ENCODE assay signal across 9 cellular contexts in genomic region chr13:26062853-26063444, GRCh38. TPM values are rescaled to one million over a fixed set of nuclear protein-coding genes. Genes with fewer than 3 reads are reported as not detected.
A peak's percentile ranks its signal among the peaks of the same experiment; 100 is the strongest.
DNase-seq lines count a peak whose midpoint lies in the region; ATAC-seq and TF ChIP-seq lines count a peak whose summit lies in the region.
"Had no signal": no experiment of that assay in that cellular context is flagged by ENCODE, and none has a peak within 500 bp of the region (broad histone marks: within the 10 kb centered on the region; RNA-seq: fewer than 3 reads in every experiment).

No MANE protein-coding gene starts in this region.

- no peaks in the 10 kb centered on the region for H3K23me2 ChIP-seq in H9 (ENCODE audit: insufficient read length, low read depth, low read length, poor library complexity, severe bottlenecking)

- no CpG with 5 or more reads among the region's 5 CpGs for WGBS in H9 (ENCODE audit: extremely low coverage, insufficient read length, low lambda C conversion rate)
- WGBS in heart right ventricle, 2 donors: 52 to 59% methylated on average over 5 of the region's 5 CpGs
- WGBS in sigmoid colon, 2 donors: 33 to 56% methylated on average over 5 of the region's 5 CpGs

- no peak overlapping the region for H3T11ph ChIP-seq in H9 (ENCODE audit: low read length)

- no peak overlapping the region for H3K4me2 ChIP-seq in H9 (ENCODE audit: insufficient read depth, insufficient read length, low read length)

- H4K5ac ChIP-seq in H9 (ENCODE audit: insufficient read length, low read depth, low read length): no peak overlapping the region

- H3K56ac ChIP-seq in H9 (ENCODE audit: insufficient read length, low read depth, low read length): no peak overlapping the region

- no peaks in the 10 kb centered on the region for H3K4me1 Mint-ChIP-seq in CD4-positive, alpha-beta T cell (ENCODE audit: low read depth)
- peaks cover 6 to 10% of the 10 kb centered on the region in 2 experiments; a peak in 3 of 4 replicates for H3K4me1 Mint-ChIP-seq in H9
- peaks cover 10% of the 10 kb centered on the region for H3K4me1 Mint-ChIP-seq in activated naive CD8-positive, alpha-beta T cell treated with anti-CD3 and anti-CD28 coated beads, Interleukin-2, amount 10 ng/mL, durations not matched to agents 7 days and 5 days

- H4K20me1 ChIP-seq in H9 (ENCODE audit: control insufficient read depth, insufficient read depth, insufficient read length): no peaks in the 10 kb centered on the region

- H3K36me3 Mint-ChIP-seq in CD4-positive, alpha-beta T cell (ENCODE audit: low read depth): no peaks in the 10 kb centered on the region
- H3K36me3 Mint-ChIP-seq in H9 (ENCODE audit: insufficient read depth in 1 of 3, low read depth in 3 of 3): no peaks in the 10 kb centered on the region
- no peaks in the 10 kb centered on the region for H3K36me3 Mint-ChIP-seq in activated naive CD8-positive, alpha-beta T cell treated with anti-CD3 and anti-CD28 coated beads, Interleukin-2, amount 10 ng/mL, durations not matched to agents 7 days and 5 days

- H3K36me3 ChIP-seq in heart right ventricle: no peaks in the 10 kb centered on the region
- H3K36me3 ChIP-seq in sigmoid colon: no peaks in the 10 kb centered on the region
- H3K36me3 ChIP-seq: SJSA1 had no signal

- H3K4me3 Mint-ChIP-seq in CD4-positive, alpha-beta T cell: no peak overlapping the region
- no peak overlapping the region for H3K4me3 Mint-ChIP-seq in H9
- no peak overlapping the region for H3K4me3 Mint-ChIP-seq in activated naive CD8-positive, alpha-beta T cell treated with anti-CD3 and anti-CD28 coated beads, Interleukin-2, amount 10 ng/mL, durations not matched to agents 7 days and 5 days

- no peaks in the 10 kb centered on the region for H3K27me3 ChIP-seq in CD4-positive, alpha-beta T cell (ENCODE audit: control insufficient read depth, insufficient read depth, low read length)
- H3K27me3 ChIP-seq in H9 (ENCODE audit: insufficient read depth, low read length) (no peaks in the 10 kb centered on the region), heart right ventricle (peaks cover 0 to 22% (median 13%) of the 10 kb centered on the region in 7 donors), sigmoid colon (no peaks in the 10 kb centered on the region)
- H3K27me3 ChIP-seq: SJSA1 had no signal

- H2BK5ac ChIP-seq in H9 (ENCODE audit: insufficient read length, low read length): no peak overlapping the region

- peak; percentile 60 for ATAC-seq in CD4-positive, alpha-beta T cell (ENCODE audit: poor library complexity)
- peak; percentile 63 for ATAC-seq in activated naive CD8-positive, alpha-beta T cell treated with anti-CD3 and anti-CD28 coated beads, Interleukin-2, amount 10 ng/mL, durations not matched to agents 7 days and 5 days (ENCODE audit: low read depth)
- ATAC-seq in heart right ventricle (peak in 7 of 8 donors; percentile 69 to 93 (median 79)), HG03045 (IDR thresholded peaks at IDR 0.05; ENCODE audit: unreplicated experiment) (no peak), HG03354 (IDR thresholded peaks at IDR 0.05; ENCODE audit: poor library complexity, severe bottlenecking, unreplicated experiment) (no peak)

- intact Hi-C loops in CD4-positive, alpha-beta T cell (cut with DNase I, micrococcal nuclease): loop anchor here (1.0 to 5.0 kb wide), 4 partner anchors 234 to 489 kb away; no protein-coding TSS in a partner anchor
- intact Hi-C loops in heart right ventricle (cut with DNase I): loop anchor here in 8 of 10 donors (1.0 to 10.0 kb wide), 8 partner anchors 78 to 491 kb away; no protein-coding TSS in a partner anchor
- intact Hi-C loops in sigmoid colon (cut with DNase I): loop anchor here (2.0 kb wide), 1 partner anchor 488 kb away; no protein-coding TSS in a partner anchor

- no peak overlapping the region for H2AFZ ChIP-seq in H9 (ENCODE audit: low read length)

- H3K18ac ChIP-seq in H9 (ENCODE audit: insufficient read length, low read depth, low read length): no peak overlapping the region

- no peaks in the 10 kb centered on the region for H3K79me1 ChIP-seq in H9 (ENCODE audit: insufficient read depth, low read depth, low read length, poor library complexity, severe bottlenecking)

- no peaks in the 10 kb centered on the region for H3K9me3 Mint-ChIP-seq in CD4-positive, alpha-beta T cell
- H3K9me3 Mint-ChIP-seq in H9: no peaks in the 10 kb centered on the region
- no peaks in the 10 kb centered on the region for H3K9me3 Mint-ChIP-seq in activated naive CD8-positive, alpha-beta T cell treated with anti-CD3 and anti-CD28 coated beads, Interleukin-2, amount 10 ng/mL, durations not matched to agents 7 days and 5 days

- no peak overlapping the region for H3K4ac ChIP-seq in H9 (ENCODE audit: low read depth, low read length)

- no peak overlapping the region for H3K9ac ChIP-seq in H9 (ENCODE audit: extremely low read depth, insufficient read length, low read length)

- no peak overlapping the region for H3K27ac ChIP-seq in CD4-positive, alpha-beta T cell (ENCODE audit: low read depth, low read length)
- no peak overlapping the region for H3K27ac ChIP-seq in H9 (ENCODE audit: insufficient read length, low read depth, low read length)
- no peak overlapping the region for H3K27ac ChIP-seq in heart right ventricle
- H3K27ac ChIP-seq in sigmoid colon: no peak overlapping the region
- H3K27ac ChIP-seq: SJSA1 had no signal

- peak; percentile 67 for TF ChIP-seq CTCF in CD4-positive, alpha-beta T cell (IDR thresholded peaks at IDR 0.05)
- TF ChIP-seq CTCF in H9 (conservative IDR thresholded peaks at IDR 0.05): peak; percentile 87
- peak; percentile 47 to 81 (median 74) for TF ChIP-seq CTCF in heart right ventricle (IDR thresholded peaks at IDR 0.05)
- TF ChIP-seq CTCF in sigmoid colon (IDR thresholded peaks at IDR 0.05): peak in 3 of 4 experiments; percentile 27 to 51 (median 35)

- H3K14ac ChIP-seq in H9 (ENCODE audit: insufficient read depth, low read length): no peak overlapping the region

- no peak for TF ChIP-seq EP300 in sigmoid colon (IDR thresholded peaks at IDR 0.05)

- H3K27ac Mint-ChIP-seq in CD4-positive, alpha-beta T cell: no peak overlapping the region
- no peak overlapping the region for H3K27ac Mint-ChIP-seq in H9
- no peak overlapping the region for H3K27ac Mint-ChIP-seq in activated naive CD8-positive, alpha-beta T cell treated with anti-CD3 and anti-CD28 coated beads, Interleukin-2, amount 10 ng/mL, durations not matched to agents 7 days and 5 days

- no peak overlapping the region for H3K4me3 ChIP-seq in heart right ventricle
- H3K4me3 ChIP-seq in sigmoid colon: no peak overlapping the region
- H3K4me3 ChIP-seq: SJSA1 had no signal

- no peak overlapping the region for H2BK15ac ChIP-seq in H9 (ENCODE audit: low read depth, low read length)

- H3K23ac ChIP-seq in H9 (ENCODE audit: insufficient read length, low read depth, low read length): no peak overlapping the region

- POLR2A ChIA-PET in CD4-positive, alpha-beta T cell (lab: Charles Lee): no interaction called here
- POLR2A ChIA-PET in activated naive CD8-positive, alpha-beta T cell treated with anti-CD3 and anti-CD28 coated beads, Interleukin-2, amount 10 ng/mL, durations not matched to agents 7 days and 5 days (lab: Charles Lee): no interaction called here

- H4K8ac ChIP-seq in H9 (replicated peaks; ENCODE audit: insufficient read length, low read depth, low read length): no peak overlapping the region

- peak in 7 of 10 experiments; percentile 8 to 32 (median 24) for DNase-seq in CD4-positive, alpha-beta T cell
- DNase-seq in H9 (no peak), NCI-H82 treated with DMSO at 0.1 percent for 48 hours (lab: John Stamatoyannopoulos, UW; ENCODE audit: unreplicated experiment) (peak; percentile 28), heart right ventricle (peak in 1 of 2 donors; percentile 48), sigmoid colon (no peak)
- DNase-seq in activated naive CD8-positive, alpha-beta T cell treated with anti-CD3 and anti-CD28 coated beads, Interleukin-2, amount 10 ng/mL, durations not matched to agents 7 days and 5 days: no peak

- TF ChIP-seq POLR2A in sigmoid colon (IDR thresholded peaks at IDR 0.05): no peak

- H2BK120ac ChIP-seq in H9 (ENCODE audit: low read depth, low read length, poor library complexity, severe bottlenecking): no peak overlapping the region

- no peaks in the 10 kb centered on the region for H3K9me3 ChIP-seq in CD4-positive, alpha-beta T cell (ENCODE audit: control insufficient read depth, low read length)
- H3K9me3 ChIP-seq in H9 (ENCODE audit: control insufficient read depth, low read depth, low read length) (no peaks in the 10 kb centered on the region), heart right ventricle (no peaks in the 10 kb centered on the region), sigmoid colon (no peaks in the 10 kb centered on the region)
- H3K9me3 ChIP-seq: SJSA1 had no signal

- H4K91ac ChIP-seq in H9 (ENCODE audit: insufficient read length, low read depth, low read length): no peak overlapping the region

- H3K27me3 Mint-ChIP-seq in CD4-positive, alpha-beta T cell: peaks cover 10% of the 10 kb centered on the region
- no peaks in the 10 kb centered on the region for H3K27me3 Mint-ChIP-seq in H9 (ENCODE audit: low read depth)
- H3K27me3 Mint-ChIP-seq in activated naive CD8-positive, alpha-beta T cell treated with anti-CD3 and anti-CD28 coated beads, Interleukin-2, amount 10 ng/mL, durations not matched to agents 7 days and 5 days: peaks cover 10% of the 10 kb centered on the region

- no peak overlapping the region for H2BK20ac ChIP-seq in H9 (ENCODE audit: low read depth, low read length, poor library complexity, severe bottlenecking)

- H3K79me2 ChIP-seq in H9 (ENCODE audit: insufficient read depth, low read length): no peaks in the 10 kb centered on the region

- CTCF ChIA-PET in CD4-positive, alpha-beta T cell (lab: Charles Lee): interaction anchor here (3.3 kb wide), 1 partner anchor 488 kb away, joined by 10 read pairs; no protein-coding TSS in a partner anchor

- H3K4me1 ChIP-seq in H9 (ENCODE audit: insufficient read depth, low read length) (no peaks in the 10 kb centered on the region), heart right ventricle (no peaks in the 10 kb centered on the region), sigmoid colon (no peaks in the 10 kb centered on the region)

- no peak overlapping the region for H2BK12ac ChIP-seq in H9 (ENCODE audit: insufficient read length, low read depth, low read length)

- no peak overlapping the region for H2AK5ac ChIP-seq in H9 (ENCODE audit: insufficient read length, low read length)

RNA-seq across cellular contexts. Expression of gene SHISA2, which starts 11.1 kb away (rescaled TPM):
- under 1 TPM; 0.52 to 0.92 TPM for total RNA-seq in CD4-positive, alpha-beta T cell
- total RNA-seq in H9 (2021): 7.4 and 8.1 TPM in 2 replicates
- 1 to 10 TPM in 1 of 2 experiments, under 1 TPM in 1; 0.94 to 1.1 TPM for total RNA-seq in activated naive CD8-positive, alpha-beta T cell treated with anti-CD3 and anti-CD28 coated beads, Interleukin-2, amount 10 ng/mL, durations not matched to agents 7 days and 5 days
- total RNA-seq in heart right ventricle: under 1 TPM in 9 of 10 donors, not detected in 1; 0.12 to 0.94 (median 0.28) TPM
- under 1 TPM; 0.06 to 0.22 TPM for polyA plus RNA-seq in heart right ventricle
- under 1 TPM in 3 of 4 donors, not detected in 1; 0.14 to 0.36 (median 0.28) TPM for total RNA-seq in sigmoid colon
- under 1 TPM in 1 of 3 donors, not detected in 2; 0.17 TPM for polyA plus RNA-seq in sigmoid colon

Comparison
In these comparisons a context has a peak if more than half of its experiments do, and no peak if none do; other contexts are left out.
1. ATAC-seq: peak in CD4-positive, alpha-beta T cell (single experiment), activated naive CD8-positive, alpha-beta T cell treated with anti-CD3 and anti-CD28 coated beads, Interleukin-2, amount 10 ng/mL, durations not matched to agents 7 days and 5 days (single experiment) and heart right ventricle (7 of 8); none in HG03045 (single experiment) and HG03354 (single experiment).
2. DNase-seq: peak in CD4-positive, alpha-beta T cell (7 of 10) and NCI-H82 treated with DMSO at 0.1 percent for 48 hours (single experiment); none in H9 (single experiment), activated naive CD8-positive, alpha-beta T cell treated with anti-CD3 and anti-CD28 coated beads, Interleukin-2, amount 10 ng/mL, durations not matched to agents 7 days and 5 days (single experiment) and sigmoid colon (single experiment).
3. CTCF ChIP-seq: peak in every context shown above with its lines; median percentile 87 in H9; 74 in heart right ventricle; 67 in CD4-positive, alpha-beta T cell; 35 in sigmoid colon.